ENCODE assay signal across 9 cellular contexts in genomic region chr1:84146375-84147032, GRCh38. TPM values are rescaled to one million over a fixed set of nuclear protein-coding genes. Genes with fewer than 3 reads are reported as not detected.
DNase-seq lines count a peak whose midpoint lies in the region; ATAC-seq, FAIRE-seq and TF ChIP-seq lines count a peak whose summit lies in the region.
"Had no signal": no experiment of that assay in that cellular context is flagged by ENCODE, and none has a peak within 500 bp of the region (broad histone marks: within the 10 kb centered on the region; RNA-seq: fewer than 3 reads in every experiment).

No MANE protein-coding gene starts in this region.

- ATAC-seq in RWPE2 (ENCODE audit: low read depth) (peak; percentile 84), Right ventricle myocardium inferior (no peak)

- intact Hi-C loops in Right ventricle myocardium inferior (cut with DNase I) = loop anchor here (5.0 kb wide), 1 partner anchor 286 kb away; no protein-coding TSS in a partner anchor

- peak overlapping the region; percentile 99 for H3K4me3 Mint-ChIP-seq in activated naive CD4-positive, alpha-beta T cell treated with anti-CD3 and anti-CD28 coated beads, Interleukin-2, amount 10 ng/mL, durations not matched to agents 7 days and 5 days
- H3K4me3 Mint-ChIP-seq in type B pancreatic cell = peak overlapping the region; percentile 39

- no peaks in the 10 kb centered on the region for H3K27me3 Mint-ChIP-seq in activated naive CD4-positive, alpha-beta T cell treated with anti-CD3 and anti-CD28 coated beads, Interleukin-2, amount 10 ng/mL, durations not matched to agents 7 days and 5 days
- no peaks in the 10 kb centered on the region for H3K27me3 Mint-ChIP-seq in type B pancreatic cell

- H4K20me1 ChIP-seq in fibroblast of lung (ENCODE audit: control insufficient read depth, extremely low read depth, insufficient read depth, low read length) = no peaks in the 10 kb centered on the region

- H3K4me3 ChIP-seq in RWPE2 (ENCODE audit: severe bottlenecking) (no peak overlapping the region), fibroblast of lung (replicated peaks in 1 of 4; ENCODE audit: control extremely low read depth in 1 of 4, insufficient read depth in 1 of 4, low read depth in 3 of 4, low read length in 4 of 4) (no peak overlapping the region)

- H3K36me3 ChIP-seq in RWPE2 (ENCODE audit: low read depth) (no peaks in the 10 kb centered on the region), fibroblast of lung (ENCODE audit: control insufficient read depth, insufficient read depth, low read length) (no peaks in the 10 kb centered on the region)

- H3K9me3 Mint-ChIP-seq in activated naive CD4-positive, alpha-beta T cell treated with anti-CD3 and anti-CD28 coated beads, Interleukin-2, amount 10 ng/mL, durations not matched to agents 7 days and 5 days = peaks cover 3% of the 10 kb centered on the region
- no peaks in the 10 kb centered on the region for H3K9me3 Mint-ChIP-seq in type B pancreatic cell

- H3K9ac ChIP-seq in fibroblast of lung (ENCODE audit: insufficient read depth, low read length) = no peak overlapping the region

- no peak for FAIRE-seq in urothelium cell line (lab: Jason Lieb, UNC)

- H3K79me2 ChIP-seq in fibroblast of lung (ENCODE audit: control insufficient read depth, insufficient read depth, low read length) = no peaks in the 10 kb centered on the region

- peak overlapping the region; percentile 32 for H3K4me2 ChIP-seq in fibroblast of lung (ENCODE audit: extremely low read depth, insufficient read depth, low read length)

- peaks cover 30% of the 10 kb centered on the region for H3K4me1 ChIP-seq in RWPE2 (ENCODE audit: insufficient read depth, poor library complexity, severe bottlenecking)
- peaks cover 5% of the 10 kb centered on the region for H3K4me1 ChIP-seq in fibroblast of lung (ENCODE audit: control insufficient read depth, extremely low read depth, insufficient read depth, low read length)

- H3K27ac ChIP-seq in RWPE2 (ENCODE audit: poor library complexity, severe bottlenecking) (no peak overlapping the region), fibroblast of lung (ENCODE audit: insufficient read depth, low read length) (no peak overlapping the region)

- peaks cover 21% of the 10 kb centered on the region for H3K36me3 Mint-ChIP-seq in activated naive CD4-positive, alpha-beta T cell treated with anti-CD3 and anti-CD28 coated beads, Interleukin-2, amount 10 ng/mL, durations not matched to agents 7 days and 5 days
- H3K36me3 Mint-ChIP-seq in type B pancreatic cell = peaks cover 7% of the 10 kb centered on the region

- H3K4me1 Mint-ChIP-seq in activated naive CD4-positive, alpha-beta T cell treated with anti-CD3 and anti-CD28 coated beads, Interleukin-2, amount 10 ng/mL, durations not matched to agents 7 days and 5 days = peaks cover 46% of the 10 kb centered on the region
- peaks cover 3% of the 10 kb centered on the region for H3K4me1 Mint-ChIP-seq in type B pancreatic cell (ENCODE audit: unreplicated experiment)

- H3K27ac Mint-ChIP-seq in activated naive CD4-positive, alpha-beta T cell treated with anti-CD3 and anti-CD28 coated beads, Interleukin-2, amount 10 ng/mL, durations not matched to agents 7 days and 5 days = peak overlapping the region; percentile 97
- no peak overlapping the region for H3K27ac Mint-ChIP-seq in type B pancreatic cell

- no peak for DNase-seq in activated naive CD4-positive, alpha-beta T cell treated with anti-CD3 and anti-CD28 coated beads, Interleukin-2, amount 10 ng/mL, durations not matched to agents 7 days and 5 days
- DNase-seq in activated naive CD4-positive, alpha-beta T cell (lab: John Stamatoyannopoulos, UW) = no peak
- DNase-seq in RWPE2 (ENCODE audit: low spot score) (no peak), fibroblast of lung (ENCODE audit: low read depth in 2 of 2) (peak; percentile 66 to 82), type B pancreatic cell (ENCODE audit: extremely low spot score, unreplicated experiment) (no peak), NCI-H524 treated with DMSO at 0.1 percent for 48 hours (lab: John Stamatoyannopoulos, UW) (no peak), Right ventricle myocardium inferior (ENCODE audit: missing footprints) (no peak), urothelium cell line (ENCODE audit: low spot score) (no peak)
- DNase-seq: SHP77 treated with DMSO at 0.1 percent for 48 hours had no signal

- CTCF ChIA-PET in activated naive CD4-positive, alpha-beta T cell treated with anti-CD3 and anti-CD28 coated beads, Interleukin-2, amount 10 ng/mL, durations not matched to agents 7 days and 5 days (lab: Charles Lee) = interaction anchor here (0.6 to 3.6 kb wide), 3 partner anchors 9 to 288 kb away, joined by 3 to 54 read pairs (median 5); no protein-coding TSS in a partner anchor

- H3K9me3 ChIP-seq in RWPE2 (ENCODE audit: severe bottlenecking) (no peaks in the 10 kb centered on the region), fibroblast of lung (ENCODE audit: control insufficient read depth, insufficient read depth, low read depth, low read length) (no peaks in the 10 kb centered on the region)

- TF ChIP-seq CTCF in RWPE2 (IDR thresholded peaks at IDR 0.05; ENCODE audit: poor library complexity, severe bottlenecking) (no peak), fibroblast of lung (conservative IDR thresholded peaks at IDR 0.05 in 1 of 2, IDR thresholded peaks at IDR 0.05 in 1 of 2; ENCODE audit: low read depth in 1 of 2, low read length in 2 of 2) (no peak), type B pancreatic cell (conservative IDR thresholded peaks at IDR 0.05) (no peak)

- H2AFZ ChIP-seq in fibroblast of lung (ENCODE audit: low read length) = no peak overlapping the region

- H3K27me3 ChIP-seq in RWPE2 (ENCODE audit: insufficient read depth, poor library complexity, severe bottlenecking) (no peaks in the 10 kb centered on the region), fibroblast of lung (ENCODE audit: control insufficient read depth, insufficient read depth, low read length) (no peaks in the 10 kb centered on the region)

RNA-seq across cellular contexts. Expression of gene PRKACB, which starts 2.4 kb away (rescaled TPM):
- total RNA-seq in fibroblast of lung (18.5 and 22.0 TPM in 2 replicates), type B pancreatic cell (ENCODE audit: low replicate concordance) (22.5 and 36.0 TPM in 2 replicates), Right ventricle myocardium inferior (33.8 TPM)
- polyA plus RNA-seq in fibroblast of lung = 28.3 and 32.6 TPM in 2 replicates
- 15.4 and 17.2 TPM in 2 replicates for polyA plus RNA-seq in fibroblast of lung (2012)
- polyA minus RNA-seq in fibroblast of lung (ENCODE audit: low replicate concordance) = 2.7 and 5.5 TPM in 2 replicates

Comparison
In these comparisons a context has a peak if more than half of its experiments do, and no peak if none do; other contexts are left out.
1. DNase-seq: peak in fibroblast of lung (2 of 2); none in activated naive CD4-positive, alpha-beta T cell treated with anti-CD3 and anti-CD28 coated beads, Interleukin-2, amount 10 ng/mL, durations not matched to agents 7 days and 5 days (single experiment), activated naive CD4-positive, alpha-beta T cell (0 of 4), RWPE2 (single experiment), type B pancreatic cell (single experiment), NCI-H524 treated with DMSO at 0.1 percent for 48 hours (single experiment), Right ventricle myocardium inferior (single experiment) and urothelium cell line (single experiment).